Comparison of ENCODE assay signal across 8 cellular contexts in the genomic region with DNA sequence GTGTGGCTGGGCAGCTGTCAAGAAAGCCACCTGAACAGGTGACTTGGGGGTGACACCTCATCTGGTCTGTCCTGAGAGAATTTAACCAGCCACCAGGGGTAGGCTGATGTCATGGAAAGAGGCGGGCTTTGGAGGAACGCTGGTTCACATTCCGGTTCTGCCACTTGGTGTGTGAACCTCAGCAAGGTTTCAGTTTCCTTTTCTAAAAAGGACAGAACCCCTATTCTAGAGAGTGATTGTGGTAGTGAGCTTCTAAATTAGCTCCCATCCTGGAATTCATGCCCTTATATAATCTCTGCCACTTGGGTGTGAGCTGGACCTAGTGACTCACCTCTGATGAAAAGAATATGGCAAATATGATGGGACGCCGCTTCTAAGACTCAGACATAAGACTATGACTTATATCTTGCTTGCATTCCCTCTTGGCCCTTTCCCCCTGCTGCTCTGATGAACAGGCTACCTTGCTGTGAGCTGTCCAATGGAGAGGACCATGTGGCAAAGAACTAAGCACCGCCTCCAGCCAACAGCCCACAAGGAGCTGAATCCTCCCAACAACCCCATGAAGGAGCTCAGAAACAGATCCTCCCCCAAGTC.
DNase-seq lines count a peak whose midpoint lies in the region; ATAC-seq and TF ChIP-seq lines count a peak whose summit lies in the region.

No MANE protein-coding gene starts in this region.

- peaks cover 0 to 1% (median 0%) of the 10 kb centered on the region in 8 donors for H3K9me3 Mint-ChIP-seq in CD4-positive, alpha-beta memory T cell
- H3K9me3 Mint-ChIP-seq in activated T-cell treated with anti-CD3 and anti-CD28 coated beads, Interleukin-2, amount 50 U/mL, for 24 hours, result no peaks in the 10 kb centered on the region

- no peaks in the 10 kb centered on the region for H3K36me3 Mint-ChIP-seq in CD4-positive, alpha-beta memory T cell
- no peaks in the 10 kb centered on the region for H3K36me3 Mint-ChIP-seq in activated T-cell treated with anti-CD3 and anti-CD28 coated beads, Interleukin-2, amount 50 U/mL, for 24 hours (ENCODE audit: low read depth)

- CTCF ChIA-PET in CD4-positive, alpha-beta memory T cell (lab: Charles Lee; ENCODE audit: partially characterized antibody), result no interaction called here

- peak; percentile 23 to 74 (median 37) for DNase-seq in CD4-positive, alpha-beta memory T cell
- DNase-seq in activated T-cell treated with anti-CD3 and anti-CD28 coated beads, Interleukin-2, amount 50 U/mL, for 24 hours, result peak; percentile 65
- DNase-seq in stimulated activated CD4-positive, alpha-beta T cell treated with anti-CD3 and anti-CD28 coated beads, Interleukin-12 subunit alpha, Interleukin-12 subunit beta, amount 100 ng/mL, for 24 hours (ENCODE audit: low read depth in 2 of 2), result peak; percentile 30 to 60
- DNase-seq in spleen, result no peak
- no peak for DNase-seq in coronary artery (ENCODE audit: low spot score)
- no peak for DNase-seq in left lobe of liver (ENCODE audit: low spot score)

- H3K27ac ChIP-seq in CD4-positive, alpha-beta memory T cell (ENCODE audit: low read depth, low read length), result no peak overlapping the region
- H3K27ac ChIP-seq in spleen (no peak overlapping the region), coronary artery (no peak overlapping the region)

- H3K27me3 ChIP-seq in CD4-positive, alpha-beta memory T cell (ENCODE audit: insufficient read depth, low read length), result no peaks in the 10 kb centered on the region
- H3K27me3 ChIP-seq in spleen (replicated peaks in 1 of 7), result peaks cover 0 to 20% (median 0%) of the 10 kb centered on the region in 7 donors

- peaks cover 6 to 8% of the 10 kb centered on the region in 2 donors for H3K27me3 Mint-ChIP-seq in CD4-positive, alpha-beta memory T cell
- peaks cover 14% of the 10 kb centered on the region for H3K27me3 Mint-ChIP-seq in activated T-cell treated with anti-CD3 and anti-CD28 coated beads, Interleukin-2, amount 50 U/mL, for 24 hours

- ATAC-seq in GM21360 (IDR thresholded peaks at IDR 0.05; ENCODE audit: unreplicated experiment) (peak; percentile 71), HG03558 (IDR thresholded peaks at IDR 0.05; ENCODE audit: extremely low read depth, unreplicated experiment) (peak; percentile 50), left lobe of liver (no peak)

- H3K4me1 ChIP-seq in CD4-positive, alpha-beta memory T cell (ENCODE audit: insufficient read depth, low read length), result peaks cover 8% of the 10 kb centered on the region
- peaks cover 0 to 9% (median 0%) of the 10 kb centered on the region in 6 donors for H3K4me1 ChIP-seq in spleen

- peak overlapping the region in 7 of 8 donors; percentile 40 to 85 (median 76) for H3K4me3 Mint-ChIP-seq in CD4-positive, alpha-beta memory T cell
- peak overlapping the region; percentile 9 for H3K4me3 Mint-ChIP-seq in activated T-cell treated with anti-CD3 and anti-CD28 coated beads, Interleukin-2, amount 50 U/mL, for 24 hours

- no peaks in the 10 kb centered on the region for H3K9me3 ChIP-seq in CD4-positive, alpha-beta memory T cell (ENCODE audit: control insufficient read depth in 1 of 2, low read length in 2 of 2)
- H3K9me3 ChIP-seq in spleen, result no peaks in the 10 kb centered on the region

- no peak for TF ChIP-seq POLR2A in spleen (IDR thresholded peaks at IDR 0.05)

- H3K27ac Mint-ChIP-seq in CD4-positive, alpha-beta memory T cell, result peak overlapping the region in 5 of 7 donors; percentile 36 to 84 (median 53)
- H3K27ac Mint-ChIP-seq in activated T-cell treated with anti-CD3 and anti-CD28 coated beads, Interleukin-2, amount 50 U/mL, for 24 hours, result peak overlapping the region; percentile 85

- H3K4me1 Mint-ChIP-seq in CD4-positive, alpha-beta memory T cell, result peaks cover 7 to 12% (median 10%) of the 10 kb centered on the region in 4 donors
- peaks cover 22% of the 10 kb centered on the region for H3K4me1 Mint-ChIP-seq in activated T-cell treated with anti-CD3 and anti-CD28 coated beads, Interleukin-2, amount 50 U/mL, for 24 hours (ENCODE audit: low read depth)

- WGBS in spleen, 5 donors, result 55 to 68% (median 60%) methylated on average over 6 of the region's 6 CpGs

- intact Hi-C loops in CD4-positive, alpha-beta memory T cell (cut with micrococcal nuclease), result no loop called here
- intact Hi-C loops in spleen (cut with DNase I; ENCODE audit: low total_unique reads), result no loop called here

- H3K36me3 ChIP-seq in CD4-positive, alpha-beta memory T cell (ENCODE audit: insufficient read depth, low read length), result no peaks in the 10 kb centered on the region
- no peaks in the 10 kb centered on the region for H3K36me3 ChIP-seq in spleen

- POLR2A ChIA-PET in CD4-positive, alpha-beta memory T cell (lab: Charles Lee; ENCODE audit: partially characterized antibody), result no interaction called here

- no peak overlapping the region for H3K4me3 ChIP-seq in CD4-positive, alpha-beta memory T cell (ENCODE audit: low read length in 2 of 2)
- peak overlapping the region in 1 of 8 donors; percentile 15 for H3K4me3 ChIP-seq in spleen
- H3K4me3 ChIP-seq in coronary artery, result no peak overlapping the region

- TF ChIP-seq CTCF in spleen (IDR thresholded peaks at IDR 0.05 in 8 of 11, conservative IDR thresholded peaks at IDR 0.05 in 3 of 11), result peak in 5 of 11 experiments; percentile 6 to 35 (median 23)
- TF ChIP-seq CTCF in coronary artery (IDR thresholded peaks at IDR 0.05), result no peak

Comparison
In these comparisons a context has a peak if more than half of its experiments do, and no peak if none do; other contexts are left out.
1. DNase-seq: peak in CD4-positive, alpha-beta memory T cell (5 of 5), activated T-cell treated with anti-CD3 and anti-CD28 coated beads, Interleukin-2, amount 50 U/mL, for 24 hours (single experiment) and stimulated activated CD4-positive, alpha-beta T cell treated with anti-CD3 and anti-CD28 coated beads, Interleukin-12 subunit alpha, Interleukin-12 subunit beta, amount 100 ng/mL, for 24 hours (2 of 2); none in spleen (single experiment), coronary artery (single experiment) and left lobe of liver (single experiment).